Comparison of ENCODE assay signal across 1 cellular context in the genomic region with DNA sequence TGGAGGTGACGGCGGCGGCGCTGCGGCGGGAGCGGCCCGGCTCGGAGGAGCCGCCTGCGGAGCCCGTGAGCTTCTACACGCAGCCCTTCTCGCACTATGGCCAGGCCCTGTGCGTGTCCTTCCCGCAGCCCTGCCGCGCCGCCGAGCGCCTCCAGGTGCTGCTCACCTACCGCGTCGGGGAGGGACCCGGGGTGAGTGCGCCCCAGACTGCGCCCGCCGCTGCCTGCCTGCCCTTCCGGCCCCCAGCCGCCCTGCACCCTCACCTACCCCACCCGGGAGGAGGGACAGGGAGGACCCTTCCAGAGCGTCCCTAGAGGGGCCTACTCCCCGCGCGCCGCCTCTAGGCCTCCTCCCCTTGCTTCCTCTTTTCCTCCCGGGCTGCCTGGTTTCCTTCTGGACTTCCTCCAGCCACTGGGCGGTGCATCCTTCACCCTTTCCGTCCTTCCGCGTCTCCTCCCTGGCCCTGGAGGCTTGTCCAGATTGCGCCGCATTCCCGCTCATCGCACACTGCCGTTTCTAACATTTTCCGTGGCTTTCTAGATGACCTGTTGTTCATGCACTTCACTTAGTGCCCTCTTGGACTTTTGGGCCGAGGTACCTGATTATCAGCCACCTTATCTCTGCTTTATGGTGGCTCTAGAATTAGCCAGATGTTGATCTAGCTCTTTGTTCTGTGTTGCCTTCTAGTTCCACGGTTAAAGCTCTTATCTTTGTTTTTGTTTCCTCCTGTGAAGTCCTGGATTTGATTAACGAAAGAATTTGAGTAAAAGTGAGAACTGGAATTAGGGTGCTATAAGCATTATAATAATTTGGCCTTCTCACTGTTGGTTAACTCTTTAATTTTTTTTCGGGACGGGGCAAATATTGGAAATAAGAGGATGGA.
TF ChIP-seq lines count a peak whose summit lies in the region.

No MANE protein-coding gene starts in this region.

TF ChIP-seq in K562, 482 proteins besides CTCF, POLR2A, EP300 and RAD21 (continued from another document and continues in another):
- TF ChIP-seq AFF1 (IDR thresholded peaks at IDR 0.05; ENCODE audit: low read depth in 1 of 2, partially characterized antibody in 2 of 2): peak in 1 of 2 experiments; percentile 71
- TF ChIP-seq, protein P1, sequence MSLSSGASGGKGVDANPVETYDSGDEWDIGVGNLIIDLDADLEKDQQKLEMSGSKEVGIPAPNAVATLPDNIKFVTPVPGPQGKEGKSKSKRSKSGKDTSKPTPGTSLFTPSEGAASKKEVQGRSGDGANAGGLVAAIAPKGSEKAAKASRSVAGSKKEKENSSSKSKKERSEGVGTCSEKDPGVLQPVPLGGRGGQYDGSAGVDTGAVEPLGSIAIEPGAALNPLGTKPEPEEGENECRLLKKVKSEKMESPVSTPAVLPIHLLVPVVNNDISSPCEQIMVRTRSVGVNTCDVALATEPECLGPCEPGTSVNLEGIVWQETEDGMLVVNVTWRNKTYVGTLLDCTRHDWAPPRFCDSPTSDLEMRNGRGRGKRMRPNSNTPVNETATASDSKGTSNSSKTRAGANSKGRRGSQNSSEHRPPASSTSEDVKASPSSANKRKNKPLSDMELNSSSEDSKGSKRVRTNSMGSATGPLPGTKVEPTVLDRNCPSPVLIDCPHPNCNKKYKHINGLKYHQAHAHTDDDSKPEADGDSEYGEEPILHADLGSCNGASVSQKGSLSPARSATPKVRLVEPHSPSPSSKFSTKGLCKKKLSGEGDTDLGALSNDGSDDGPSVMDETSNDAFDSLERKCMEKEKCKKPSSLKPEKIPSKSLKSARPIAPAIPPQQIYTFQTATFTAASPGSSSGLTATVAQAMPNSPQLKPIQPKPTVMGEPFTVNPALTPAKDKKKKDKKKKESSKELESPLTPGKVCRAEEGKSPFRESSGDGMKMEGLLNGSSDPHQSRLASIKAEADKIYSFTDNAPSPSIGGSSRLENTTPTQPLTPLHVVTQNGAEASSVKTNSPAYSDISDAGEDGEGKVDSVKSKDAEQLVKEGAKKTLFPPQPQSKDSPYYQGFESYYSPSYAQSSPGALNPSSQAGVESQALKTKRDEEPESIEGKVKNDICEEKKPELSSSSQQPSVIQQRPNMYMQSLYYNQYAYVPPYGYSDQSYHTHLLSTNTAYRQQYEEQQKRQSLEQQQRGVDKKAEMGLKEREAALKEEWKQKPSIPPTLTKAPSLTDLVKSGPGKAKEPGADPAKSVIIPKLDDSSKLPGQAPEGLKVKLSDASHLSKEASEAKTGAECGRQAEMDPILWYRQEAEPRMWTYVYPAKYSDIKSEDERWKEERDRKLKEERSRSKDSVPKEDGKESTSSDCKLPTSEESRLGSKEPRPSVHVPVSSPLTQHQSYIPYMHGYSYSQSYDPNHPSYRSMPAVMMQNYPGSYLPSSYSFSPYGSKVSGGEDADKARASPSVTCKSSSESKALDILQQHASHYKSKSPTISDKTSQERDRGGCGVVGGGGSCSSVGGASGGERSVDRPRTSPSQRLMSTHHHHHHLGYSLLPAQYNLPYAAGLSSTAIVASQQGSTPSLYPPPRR (CRISPR knock-in tag; IDR thresholded peaks at IDR 0.05; ENCODE audit: borderline replicate concordance): 0 out of 2 replicates have a peak, but pooled peaks have one; percentile 24
- no peak for TF ChIP-seq GTF2A2 (tag; IDR thresholded peaks at IDR 0.05)
- TF ChIP-seq ERF (CRISPR knock-in tag; IDR thresholded peaks at IDR 0.05): 0 out of 2 replicates have a peak, but pooled peaks have one; percentile 4
- no peak for TF ChIP-seq MITF (IDR thresholded peaks at IDR 0.05)
- TF ChIP-seq CHCHD3 (CRISPR knock-in tag; IDR thresholded peaks at IDR 0.05): no peak
- no peak for TF ChIP-seq ZNF766 (CRISPR knock-in tag; conservative IDR thresholded peaks at IDR 0.05)
- TF ChIP-seq, protein P2, sequence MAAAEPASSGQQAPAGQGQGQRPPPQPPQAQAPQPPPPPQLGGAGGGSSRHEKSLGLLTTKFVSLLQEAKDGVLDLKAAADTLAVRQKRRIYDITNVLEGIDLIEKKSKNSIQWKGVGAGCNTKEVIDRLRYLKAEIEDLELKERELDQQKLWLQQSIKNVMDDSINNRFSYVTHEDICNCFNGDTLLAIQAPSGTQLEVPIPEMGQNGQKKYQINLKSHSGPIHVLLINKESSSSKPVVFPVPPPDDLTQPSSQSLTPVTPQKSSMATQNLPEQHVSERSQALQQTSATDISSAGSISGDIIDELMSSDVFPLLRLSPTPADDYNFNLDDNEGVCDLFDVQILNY (CRISPR knock-in tag; IDR thresholded peaks at IDR 0.05): peak; percentile 86; the same call in 1 of the 2 replicates
- no peak for TF ChIP-seq PPARD (CRISPR knock-in tag; IDR thresholded peaks at IDR 0.05)
- peak in 2 of 3 experiments; percentile 82 to 97; a peak in 4 of 6 replicates for TF ChIP-seq ZBTB11 (CRISPR knock-in tag; IDR thresholded peaks at IDR 0.05)
- TF ChIP-seq, protein P3, sequence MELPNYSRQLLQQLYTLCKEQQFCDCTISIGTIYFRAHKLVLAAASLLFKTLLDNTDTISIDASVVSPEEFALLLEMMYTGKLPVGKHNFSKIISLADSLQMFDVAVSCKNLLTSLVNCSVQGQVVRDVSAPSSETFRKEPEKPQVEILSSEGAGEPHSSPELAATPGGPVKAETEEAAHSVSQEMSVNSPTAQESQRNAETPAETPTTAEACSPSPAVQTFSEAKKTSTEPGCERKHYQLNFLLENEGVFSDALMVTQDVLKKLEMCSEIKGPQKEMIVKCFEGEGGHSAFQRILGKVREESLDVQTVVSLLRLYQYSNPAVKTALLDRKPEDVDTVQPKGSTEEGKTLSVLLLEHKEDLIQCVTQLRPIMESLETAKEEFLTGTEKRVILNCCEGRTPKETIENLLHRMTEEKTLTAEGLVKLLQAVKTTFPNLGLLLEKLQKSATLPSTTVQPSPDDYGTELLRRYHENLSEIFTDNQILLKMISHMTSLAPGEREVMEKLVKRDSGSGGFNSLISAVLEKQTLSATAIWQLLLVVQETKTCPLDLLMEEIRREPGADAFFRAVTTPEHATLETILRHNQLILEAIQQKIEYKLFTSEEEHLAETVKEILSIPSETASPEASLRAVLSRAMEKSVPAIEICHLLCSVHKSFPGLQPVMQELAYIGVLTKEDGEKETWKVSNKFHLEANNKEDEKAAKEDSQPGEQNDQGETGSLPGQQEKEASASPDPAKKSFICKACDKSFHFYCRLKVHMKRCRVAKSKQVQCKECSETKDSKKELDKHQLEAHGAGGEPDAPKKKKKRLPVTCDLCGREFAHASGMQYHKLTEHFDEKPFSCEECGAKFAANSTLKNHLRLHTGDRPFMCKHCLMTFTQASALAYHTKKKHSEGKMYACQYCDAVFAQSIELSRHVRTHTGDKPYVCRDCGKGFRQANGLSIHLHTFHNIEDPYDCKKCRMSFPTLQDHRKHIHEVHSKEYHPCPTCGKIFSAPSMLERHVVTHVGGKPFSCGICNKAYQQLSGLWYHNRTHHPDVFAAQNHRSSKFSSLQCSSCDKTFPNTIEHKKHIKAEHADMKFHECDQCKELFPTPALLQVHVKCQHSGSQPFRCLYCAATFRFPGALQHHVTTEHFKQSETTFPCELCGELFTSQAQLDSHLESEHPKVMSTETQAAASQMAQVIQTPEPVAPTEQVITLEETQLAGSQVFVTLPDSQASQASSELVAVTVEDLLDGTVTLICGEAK (IDR thresholded peaks at IDR 0.05): peak; percentile 96
- TF ChIP-seq, protein P3 (CRISPR knock-in tag; IDR thresholded peaks at IDR 0.05): no peak
- no peak for TF ChIP-seq PHB2 (IDR thresholded peaks at IDR 0.05; ENCODE audit: low read depth)
- TF ChIP-seq, protein P4, sequence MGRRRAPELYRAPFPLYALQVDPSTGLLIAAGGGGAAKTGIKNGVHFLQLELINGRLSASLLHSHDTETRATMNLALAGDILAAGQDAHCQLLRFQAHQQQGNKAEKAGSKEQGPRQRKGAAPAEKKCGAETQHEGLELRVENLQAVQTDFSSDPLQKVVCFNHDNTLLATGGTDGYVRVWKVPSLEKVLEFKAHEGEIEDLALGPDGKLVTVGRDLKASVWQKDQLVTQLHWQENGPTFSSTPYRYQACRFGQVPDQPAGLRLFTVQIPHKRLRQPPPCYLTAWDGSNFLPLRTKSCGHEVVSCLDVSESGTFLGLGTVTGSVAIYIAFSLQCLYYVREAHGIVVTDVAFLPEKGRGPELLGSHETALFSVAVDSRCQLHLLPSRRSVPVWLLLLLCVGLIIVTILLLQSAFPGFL (CRISPR knock-in tag; IDR thresholded peaks at IDR 0.05): peak; percentile 80; the same call in 1 of the 2 replicates
- TF ChIP-seq ETS2 (tag; IDR thresholded peaks at IDR 0.05; ENCODE audit: borderline replicate concordance, poor library complexity, severe bottlenecking): no peak
- no peak for TF ChIP-seq EZH2 (IDR thresholded peaks at IDR 0.05; ENCODE audit: borderline replicate concordance, low read depth, low read length)
